10 cellular contexts compared by ENCODE assay signal in the genomic region with DNA sequence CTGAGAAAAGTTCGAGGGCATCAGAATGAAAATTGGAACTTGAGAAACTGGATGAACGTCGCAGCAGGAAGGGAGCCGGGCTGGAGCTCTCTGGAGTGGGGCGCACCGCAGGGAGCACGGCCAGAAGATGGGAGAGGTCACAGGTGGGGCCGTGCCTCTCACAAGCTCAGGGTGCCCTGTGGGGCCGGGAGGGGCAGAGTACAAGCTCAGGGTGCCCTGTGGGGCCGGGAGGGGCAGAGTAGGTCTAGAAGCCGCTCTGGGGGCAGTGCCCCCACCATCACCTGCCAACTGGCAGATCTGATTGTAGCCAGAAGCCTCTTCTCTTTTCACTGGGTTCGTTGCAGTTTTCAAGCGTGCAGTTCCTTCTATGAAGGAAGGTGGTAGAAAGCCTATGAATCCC.
DNase-seq lines count a peak whose midpoint lies in the region; ATAC-seq and TF ChIP-seq lines count a peak whose summit lies in the region.
"Had no signal": no experiment of that assay in that cellular context is flagged by ENCODE, and none has a peak within 500 bp of the region (broad histone marks: within the 10 kb centered on the region; RNA-seq: fewer than 3 reads in every experiment).

No MANE protein-coding gene starts in this region.

- H3K4me2 ChIP-seq in PC-9: peak overlapping the region; percentile 68

- H3K4me3 Mint-ChIP-seq in activated T-cell treated with anti-CD3 and anti-CD28 coated beads, Interleukin-2, amount 50 U/mL, for 72 hours: peak overlapping the region; percentile 64 to 73

- H3K9me3 ChIP-seq in PC-9 (ENCODE audit: insufficient read depth, low read depth) (no peaks in the 10 kb centered on the region), stomach (no peaks in the 10 kb centered on the region), Peyer's patch (no peaks in the 10 kb centered on the region)
- H3K9me3 ChIP-seq in effector memory CD4-positive, alpha-beta T cell (ENCODE audit: control insufficient read depth, low read length): no peaks in the 10 kb centered on the region

- in situ Hi-C loops in G401 (cut with HindIII; ENCODE audit: low sequenced_read_pairs): no loop called here

- CTCF ChIA-PET in PC-9 (lab: Charles Lee): interaction anchor here (0.6 kb wide), 1 partner anchor 10 kb away, joined by 3 read pairs; no protein-coding TSS in a partner anchor

- no peak for TF ChIP-seq CTCF in PC-9 (conservative IDR thresholded peaks at IDR 0.05)
- TF ChIP-seq CTCF in stomach (IDR thresholded peaks at IDR 0.05): no peak
- no peak for TF ChIP-seq CTCF in Peyer's patch (IDR thresholded peaks at IDR 0.05)

- H3K27me3 Mint-ChIP-seq in activated T-cell treated with anti-CD3 and anti-CD28 coated beads, Interleukin-2, amount 50 U/mL, for 72 hours (ENCODE audit: low read depth): peaks cover 7% of the 10 kb centered on the region

- no peak overlapping the region for H2AFZ ChIP-seq in PC-9

- H3K4me1 ChIP-seq in PC-9 (replicated peaks; ENCODE audit: insufficient read depth) (peaks cover 61% of the 10 kb centered on the region), stomach (peaks cover 33 to 60% (median 53%) of the 10 kb centered on the region in 4 donors), Peyer's patch (peaks cover 21 to 54% (median 38%) of the 10 kb centered on the region in 4 donors)
- peaks cover 45% of the 10 kb centered on the region for H3K4me1 ChIP-seq in effector memory CD4-positive, alpha-beta T cell (ENCODE audit: control insufficient read depth, insufficient read depth, low read length, poor library complexity, severe bottlenecking)

- DNase-seq in activated T-cell treated with anti-CD3 and anti-CD28 coated beads, Interleukin-2, amount 50 U/mL, for 72 hours: no peak
- DNase-seq in activated T-cell treated with anti-CD3 and anti-CD28 coated beads for 4 hours: no peak
- DNase-seq in PC-9: no peak
- no peak for DNase-seq in effector memory CD4-positive, alpha-beta T cell
- DNase-seq in stomach: no peak
- no peak for DNase-seq in Peyer's patch
- no peak for DNase-seq in G401 (ENCODE audit: low spot score)
- DNase-seq: NCI-H1930; NK-92 treated with Interleukin-12 subunit alpha and Interleukin-12 subunit beta, amount 100 ng/mL, for 24 hours had no signal

- H3K9me3 Mint-ChIP-seq in activated T-cell treated with anti-CD3 and anti-CD28 coated beads, Interleukin-2, amount 50 U/mL, for 72 hours: no peaks in the 10 kb centered on the region

- 80 to 94% (median 88%) methylated on average over 13 of the region's 13 CpGs for WGBS in stomach, 5 donors

- H3K27me3 ChIP-seq in PC-9 (ENCODE audit: insufficient read depth, low read depth) (no peaks in the 10 kb centered on the region), stomach (no peaks in the 10 kb centered on the region), Peyer's patch (no peaks in the 10 kb centered on the region)
- H3K27me3 ChIP-seq in effector memory CD4-positive, alpha-beta T cell (replicated peaks; ENCODE audit: control insufficient read depth, insufficient read depth, low read length, poor library complexity, severe bottlenecking): no peaks in the 10 kb centered on the region

- no peak for ATAC-seq in activated T-cell treated with anti-CD3 and anti-CD28 coated beads, Interleukin-2, amount 50 U/mL, for 72 hours (replicated peaks in 1 of 2)
- ATAC-seq in GM18498 (IDR thresholded peaks at IDR 0.05; ENCODE audit: unreplicated experiment): no peak

- H3K9me2 ChIP-seq in PC-9 (ENCODE audit: insufficient read depth): no peaks in the 10 kb centered on the region

- peaks cover 4 to 7% of the 10 kb centered on the region in 2 donors for H3K36me3 Mint-ChIP-seq in activated T-cell treated with anti-CD3 and anti-CD28 coated beads, Interleukin-2, amount 50 U/mL, for 72 hours (ENCODE audit: insufficient read depth in 2 of 2)

- H3K36me3 ChIP-seq in PC-9 (ENCODE audit: low read depth) (no peaks in the 10 kb centered on the region), stomach (no peaks in the 10 kb centered on the region), Peyer's patch (no peaks in the 10 kb centered on the region)
- no peaks in the 10 kb centered on the region for H3K36me3 ChIP-seq in effector memory CD4-positive, alpha-beta T cell (ENCODE audit: control insufficient read depth, insufficient read depth, low read length)

- TF ChIP-seq EP300 in stomach (IDR thresholded peaks at IDR 0.05): no peak

- peak overlapping the region; percentile 78 for H3K27ac Mint-ChIP-seq in activated T-cell treated with anti-CD3 and anti-CD28 coated beads, Interleukin-2, amount 50 U/mL, for 72 hours

- H3K4me1 Mint-ChIP-seq in activated T-cell treated with anti-CD3 and anti-CD28 coated beads, Interleukin-2, amount 50 U/mL, for 72 hours (ENCODE audit: low read depth): peaks cover 82% of the 10 kb centered on the region

- POLR2A ChIA-PET in PC-9 (lab: Charles Lee; ENCODE audit: unreplicated experiment): interaction anchor here (0.7 kb wide), 1 partner anchor 878 kb away, joined by 6 read pairs; no protein-coding TSS in a partner anchor

- TF ChIP-seq POLR2A in stomach (IDR thresholded peaks at IDR 0.05) (no peak), Peyer's patch (IDR thresholded peaks at IDR 0.05) (no peak)

- no TSS peak for BruUV-seq in PC-9 (replicated peaks; lab: Mats Ljungman, UMichigan)

- H4K20me1 ChIP-seq in PC-9 (ENCODE audit: insufficient read depth): no peaks in the 10 kb centered on the region

- no peaks in the 10 kb centered on the region for H3K79me2 ChIP-seq in PC-9 (ENCODE audit: low read depth)

- peaks cover 42% of the 10 kb centered on the region for H3F3A ChIP-seq in PC-9 (ENCODE audit: insufficient read depth, low read depth)

- intact Hi-C loops in PC-9 (cut with micrococcal nuclease; ENCODE audit: unreplicated experiment): loop anchor here (2.0 to 10.0 kb wide), 5 partner anchors 63 to 883 kb away; a partner anchor contains a TSS
- intact Hi-C loops in stomach (cut with DNase I; ENCODE audit: low total_unique reads): no loop called here

- H3K4me3 ChIP-seq in PC-9: no peak overlapping the region
- no peak overlapping the region for H3K4me3 ChIP-seq in effector memory CD4-positive, alpha-beta T cell (ENCODE audit: insufficient read depth, low read depth, low read length, poor library complexity, severe bottlenecking)
- H3K4me3 ChIP-seq in stomach: no peak overlapping the region
- no peak overlapping the region for H3K4me3 ChIP-seq in Peyer's patch

- H3K27ac ChIP-seq in PC-9: no peak overlapping the region
- H3K27ac ChIP-seq in effector memory CD4-positive, alpha-beta T cell (ENCODE audit: insufficient read depth, low read length, poor library complexity, severe bottlenecking): peak overlapping the region; percentile 54
- H3K27ac ChIP-seq in stomach: peak overlapping the region in 3 of 5 donors; percentile 18 to 68 (median 25)
- H3K27ac ChIP-seq in Peyer's patch: peak overlapping the region in 2 of 4 donors; percentile 66 to 80
